1 cellular context compared by ENCODE assay signal in genomic region chr2:21013043-21013816, GRCh38.
TF ChIP-seq lines count a peak whose summit lies in the region.

No MANE protein-coding gene starts in this region.

TF ChIP-seq in HepG2, 621 proteins besides CTCF, POLR2A, EP300 and RAD21 (continued from another document and continues in another):
- peak; percentile 25; the same call in 1 of the 2 replicates for TF ChIP-seq ZNF503 (CRISPR knock-in tag; IDR thresholded peaks at IDR 0.05)
- peak; percentile 87; the same call in 1 of the 2 replicates for TF ChIP-seq SSRP1 (CRISPR knock-in tag; IDR thresholded peaks at IDR 0.05)
- no peak for TF ChIP-seq HNF1A (IDR thresholded peaks at IDR 0.05; ENCODE audit: low read depth)
- TF ChIP-seq HNF1A (CRISPR knock-in tag; IDR thresholded peaks at IDR 0.05; ENCODE audit: borderline replicate concordance): no peak
- no peak for TF ChIP-seq ARNTL (CRISPR knock-in tag; IDR thresholded peaks at IDR 0.05)
- TF ChIP-seq ZBED4 (CRISPR knock-in tag; IDR thresholded peaks at IDR 0.05; ENCODE audit: borderline replicate concordance): no peak
- TF ChIP-seq ZNF879 (CRISPR knock-in tag; IDR thresholded peaks at IDR 0.05): no peak
- 0 out of 2 replicates have a peak, but pooled peaks have one; percentile 64 for TF ChIP-seq ZNF557 (CRISPR knock-in tag; IDR thresholded peaks at IDR 0.05)
- TF ChIP-seq ZHX2 (IDR thresholded peaks at IDR 0.05; ENCODE audit: low read depth): no peak
- TF ChIP-seq ZHX2 (CRISPR knock-in tag; IDR thresholded peaks at IDR 0.05; ENCODE audit: borderline replicate concordance): peak; percentile 64; the same call in 1 of the 2 replicates
- TF ChIP-seq ZZZ3 (CRISPR knock-in tag; IDR thresholded peaks at IDR 0.05; ENCODE audit: borderline replicate concordance): no peak
- no peak for TF ChIP-seq ZBTB49 (CRISPR knock-in tag; IDR thresholded peaks at IDR 0.05; ENCODE audit: borderline replicate concordance)
- peak; percentile 18; the same call in 1 of the 2 replicates for TF ChIP-seq ZNF143 (CRISPR knock-in tag; IDR thresholded peaks at IDR 0.05)
- TF ChIP-seq, protein P1, sequence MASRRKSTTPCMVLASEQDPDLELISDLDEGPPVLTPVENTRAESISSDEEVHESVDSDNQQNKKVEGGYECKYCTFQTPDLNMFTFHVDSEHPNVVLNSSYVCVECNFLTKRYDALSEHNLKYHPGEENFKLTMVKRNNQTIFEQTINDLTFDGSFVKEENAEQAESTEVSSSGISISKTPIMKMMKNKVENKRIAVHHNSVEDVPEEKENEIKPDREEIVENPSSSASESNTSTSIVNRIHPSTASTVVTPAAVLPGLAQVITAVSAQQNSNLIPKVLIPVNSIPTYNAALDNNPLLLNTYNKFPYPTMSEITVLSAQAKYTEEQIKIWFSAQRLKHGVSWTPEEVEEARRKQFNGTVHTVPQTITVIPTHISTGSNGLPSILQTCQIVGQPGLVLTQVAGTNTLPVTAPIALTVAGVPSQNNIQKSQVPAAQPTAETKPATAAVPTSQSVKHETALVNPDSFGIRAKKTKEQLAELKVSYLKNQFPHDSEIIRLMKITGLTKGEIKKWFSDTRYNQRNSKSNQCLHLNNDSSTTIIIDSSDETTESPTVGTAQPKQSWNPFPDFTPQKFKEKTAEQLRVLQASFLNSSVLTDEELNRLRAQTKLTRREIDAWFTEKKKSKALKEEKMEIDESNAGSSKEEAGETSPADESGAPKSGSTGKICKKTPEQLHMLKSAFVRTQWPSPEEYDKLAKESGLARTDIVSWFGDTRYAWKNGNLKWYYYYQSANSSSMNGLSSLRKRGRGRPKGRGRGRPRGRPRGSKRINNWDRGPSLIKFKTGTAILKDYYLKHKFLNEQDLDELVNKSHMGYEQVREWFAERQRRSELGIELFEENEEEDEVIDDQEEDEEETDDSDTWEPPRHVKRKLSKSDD (CRISPR knock-in tag; IDR thresholded peaks at IDR 0.05; ENCODE audit: low read depth): no peak
- 0 out of 2 replicates have a peak, but pooled peaks have one; percentile 36 for TF ChIP-seq BRCA1 (CRISPR knock-in tag; IDR thresholded peaks at IDR 0.05)
- TF ChIP-seq SAFB2 (CRISPR knock-in tag; IDR thresholded peaks at IDR 0.05; ENCODE audit: borderline replicate concordance, low read depth): no peak
- TF ChIP-seq PAF1 (CRISPR knock-in tag; IDR thresholded peaks at IDR 0.05): peak; percentile 87; the same call in 1 of the 2 replicates
- TF ChIP-seq YY1 (IDR thresholded peaks at IDR 0.05; ENCODE audit: insufficient read depth, insufficient replicate concordance, low read depth, low read length): no peak
- TF ChIP-seq JARID2 (CRISPR knock-in tag; IDR thresholded peaks at IDR 0.05; ENCODE audit: insufficient replicate concordance): no peak
- TF ChIP-seq ARNT2 (CRISPR knock-in tag; IDR thresholded peaks at IDR 0.05; ENCODE audit: low read depth): peak; percentile 76; the same call in 1 of the 2 replicates
- TF ChIP-seq MAF1 (CRISPR knock-in tag; IDR thresholded peaks at IDR 0.05; ENCODE audit: borderline replicate concordance): 0 out of 2 replicates have a peak, but pooled peaks have one; percentile 31
- TF ChIP-seq HNF4A (CRISPR knock-in tag; IDR thresholded peaks at IDR 0.05): peak; percentile 6; the same call in 1 of the 2 replicates
- TF ChIP-seq CSRNP2 (CRISPR knock-in tag; conservative IDR thresholded peaks at IDR 0.05; ENCODE audit: low read depth): 0 out of 2 replicates have a peak, but pooled peaks have one; percentile 39
- TF ChIP-seq, protein P2, sequence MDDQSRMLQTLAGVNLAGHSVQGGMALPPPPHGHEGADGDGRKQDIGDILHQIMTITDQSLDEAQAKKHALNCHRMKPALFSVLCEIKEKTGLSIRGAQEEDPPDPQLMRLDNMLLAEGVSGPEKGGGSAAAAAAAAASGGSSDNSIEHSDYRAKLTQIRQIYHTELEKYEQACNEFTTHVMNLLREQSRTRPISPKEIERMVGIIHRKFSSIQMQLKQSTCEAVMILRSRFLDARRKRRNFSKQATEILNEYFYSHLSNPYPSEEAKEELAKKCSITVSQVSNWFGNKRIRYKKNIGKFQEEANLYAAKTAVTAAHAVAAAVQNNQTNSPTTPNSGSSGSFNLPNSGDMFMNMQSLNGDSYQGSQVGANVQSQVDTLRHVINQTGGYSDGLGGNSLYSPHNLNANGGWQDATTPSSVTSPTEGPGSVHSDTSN (CRISPR knock-in tag; IDR thresholded peaks at IDR 0.05; ENCODE audit: borderline replicate concordance): 0 out of 2 replicates have a peak, but pooled peaks have one; percentile 46
